In the genomic region with DNA sequence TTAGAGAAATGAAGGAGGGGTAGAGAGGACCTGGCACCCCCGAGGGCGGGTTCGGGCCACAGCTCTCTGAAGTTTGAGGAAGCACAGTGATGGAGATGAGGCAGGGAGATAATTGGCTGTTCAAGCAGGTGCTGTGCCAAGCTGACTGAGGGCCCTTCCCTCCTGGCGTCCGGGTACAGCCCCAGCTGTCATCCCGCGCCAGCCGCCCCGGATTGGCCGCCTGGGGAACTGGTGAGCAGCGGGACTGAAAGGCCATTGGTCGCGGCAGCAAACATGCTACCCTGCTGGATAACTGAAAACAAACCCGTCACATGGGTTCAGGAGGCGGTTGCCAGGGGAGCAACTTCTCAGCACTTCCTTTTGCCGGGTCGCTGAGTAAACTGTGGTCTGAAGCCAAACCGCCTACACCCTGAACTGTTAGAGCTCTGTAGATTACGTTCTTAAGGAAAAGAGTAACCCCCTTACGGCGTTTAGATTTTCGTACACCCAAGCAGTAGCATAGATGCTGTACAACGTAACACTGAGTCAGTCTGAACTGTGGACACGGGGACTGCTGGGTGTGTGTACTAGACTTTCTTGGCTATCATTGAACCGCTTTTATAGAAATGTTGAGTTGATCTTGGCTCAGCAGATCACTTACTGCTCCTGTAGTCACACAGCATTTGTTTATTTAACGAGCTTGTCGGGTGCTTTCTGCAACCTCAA, we compare ENCODE assay signal across 8 cellular contexts. TPM values are rescaled to one million over a fixed set of nuclear protein-coding genes. Genes with fewer than 3 reads are reported as not detected.
A peak's percentile ranks its signal among the peaks of the same experiment; 100 is the strongest.
DNase-seq lines count a peak whose midpoint lies in the region; ATAC-seq lines count a peak whose summit lies in the region.

No MANE protein-coding gene starts in this region.

- no peaks in the 10 kb centered on the region for H3K27me3 ChIP-seq in BLaER1

- H3K4me3 Mint-ChIP-seq in activated CD4-positive, alpha-beta T cell treated with anti-CD3 and anti-CD28 coated beads, Interleukin-2, amount 10 ng/mL, durations not matched to agents 7 days and 5 days = peak overlapping the region; percentile 89

- peaks cover 3% of the 10 kb centered on the region for H3K9me3 Mint-ChIP-seq in activated CD4-positive, alpha-beta T cell treated with anti-CD3 and anti-CD28 coated beads, Interleukin-2, amount 10 ng/mL, durations not matched to agents 7 days and 5 days

- H3K27ac ChIP-seq in BLaER1 = peak overlapping the region; percentile 95

- peak; percentile 96 for DNase-seq in NCI-H526 treated with DMSO at 0.1 percent for 48 hours (lab: John Stamatoyannopoulos, UW)
- peak; percentile 98 for DNase-seq in activated CD4-positive, alpha-beta T cell treated with anti-CD3 and anti-CD28 coated beads, Interleukin-2, amount 10 ng/mL, durations not matched to agents 7 days and 5 days
- peak; percentile 90 for DNase-seq in dedifferentiated amniotic fluid mesenchymal stem cell (ENCODE audit: extremely low spot score)
- peak; percentile 97 for DNase-seq in left kidney (ENCODE audit: low read depth, low spot score)
- peak; percentile 98 for DNase-seq in stimulated activated CD4-positive, alpha-beta T cell treated with anti-CD3 and anti-CD28 coated beads, Interleukin-1b, Interleukin-23, amount 100 ng/mL, for 48 hours

- no peaks in the 10 kb centered on the region for H3K9me3 ChIP-seq in BLaER1

- H3K4me1 Mint-ChIP-seq in activated CD4-positive, alpha-beta T cell treated with anti-CD3 and anti-CD28 coated beads, Interleukin-2, amount 10 ng/mL, durations not matched to agents 7 days and 5 days = peaks cover 51% of the 10 kb centered on the region

- peaks cover 58% of the 10 kb centered on the region for H4K20me1 ChIP-seq in BLaER1

- H3K36me3 ChIP-seq in BLaER1 = peaks cover 35% of the 10 kb centered on the region

- ATAC-seq in GM19328 (IDR thresholded peaks at IDR 0.05; ENCODE audit: unreplicated experiment) = peak; percentile 52
- peak; percentile 62 for ATAC-seq in HG03469 (IDR thresholded peaks at IDR 0.05; ENCODE audit: unreplicated experiment)

- peak overlapping the region; percentile 91 for H3K4me2 ChIP-seq in BLaER1

- H3K27me3 Mint-ChIP-seq in activated CD4-positive, alpha-beta T cell treated with anti-CD3 and anti-CD28 coated beads, Interleukin-2, amount 10 ng/mL, durations not matched to agents 7 days and 5 days = no peaks in the 10 kb centered on the region

- H3K36me3 Mint-ChIP-seq in activated CD4-positive, alpha-beta T cell treated with anti-CD3 and anti-CD28 coated beads, Interleukin-2, amount 10 ng/mL, durations not matched to agents 7 days and 5 days (ENCODE audit: low read depth) = peaks cover 41% of the 10 kb centered on the region

- peak overlapping the region; percentile 99 for H3K4me3 ChIP-seq in BLaER1

- peak overlapping the region; percentile 95 for H3K9ac ChIP-seq in BLaER1

- H3K4me1 ChIP-seq in BLaER1 = peaks cover 58% of the 10 kb centered on the region

- POLR2A ChIA-PET in activated CD4-positive, alpha-beta T cell treated with anti-CD3 and anti-CD28 coated beads, Interleukin-2, amount 10 ng/mL, durations not matched to agents 7 days and 5 days (lab: Charles Lee) = interaction anchor here (0.8 to 1.6 kb wide), 3 partner anchors 92 to 345 kb away, joined by 3 to 9 read pairs (median 3); partner anchors contain the start of gene RBM33

- peak overlapping the region; percentile 97 for H3K27ac Mint-ChIP-seq in activated CD4-positive, alpha-beta T cell treated with anti-CD3 and anti-CD28 coated beads, Interleukin-2, amount 10 ng/mL, durations not matched to agents 7 days and 5 days

- CTCF ChIA-PET in activated CD4-positive, alpha-beta T cell treated with anti-CD3 and anti-CD28 coated beads, Interleukin-2, amount 10 ng/mL, durations not matched to agents 7 days and 5 days (lab: Charles Lee) = interaction anchor here (0.7 to 2.8 kb wide), 8 partner anchors 24 to 296 kb away, joined by 3 to 14 read pairs (median 4); partner anchors contain the start of gene PAXIP1

RNA-seq across cellular contexts. Expression of gene INSIG1, which starts 1.3 kb away (rescaled TPM):
- 10 to 100 TPM; 69.3 to 71.2 TPM for total RNA-seq in activated CD4-positive, alpha-beta T cell treated with anti-CD3 and anti-CD28 coated beads, Interleukin-2, amount 10 ng/mL, durations not matched to agents 7 days and 5 days

Comparison
In these comparisons a context has a peak if more than half of its experiments do, and no peak if none do; other contexts are left out.
1. Peak in every context shown above with its lines: DNase-seq, ATAC-seq, H3K4me3 ChIP-seq and H3K27ac ChIP-seq.